Comparison of ENCODE assay signal across 12 cellular contexts in genomic region chr17:19125289-19125688, GRCh38. TPM values are rescaled to one million over a fixed set of nuclear protein-coding genes. Genes with fewer than 3 reads are reported as not detected.
DNase-seq lines count a peak whose midpoint lies in the region; ATAC-seq and TF ChIP-seq lines count a peak whose summit lies in the region.
"Not testable (repeated sequence)": the region's sequence is repeated elsewhere in the genome, so short reads cannot be mapped to it uniquely, and the experiment has no call there.
"Had no signal": no experiment of that assay in that cellular context is flagged by ENCODE, and none has a peak within 500 bp of the region (broad histone marks: within the 10 kb centered on the region; RNA-seq: fewer than 3 reads in every experiment).

No MANE protein-coding gene starts in this region.

- not testable (repeated sequence) for H3K9me2 ChIP-seq in DOHH2 (replicated peaks; ENCODE audit: control insufficient read depth, low read length)

- not testable (repeated sequence) for H3K4me3 Mint-ChIP-seq in CD14-positive monocyte; activated B cell treated with CpG ODN at 0.5 μM for 24 hours; activated naive CD8-positive, alpha-beta T cell treated with anti-CD3 and anti-CD28 coated beads for 36 hours; naive B cell

- H3K36me3 ChIP-seq in DOHH2 (ENCODE audit: control insufficient read depth, low read length) = not testable (repeated sequence)

- H4K20me1 ChIP-seq in DOHH2 (ENCODE audit: control insufficient read depth, insufficient read depth, low read depth, low read length) = not testable (repeated sequence)

- POLR2A ChIA-PET in activated B cell treated with CpG ODN at 0.5 μM for 24 hours (lab: Charles Lee) = not testable (repeated sequence)

- not testable (repeated sequence) for H3K36me3 Mint-ChIP-seq in CD14-positive monocyte; activated B cell treated with CpG ODN at 0.5 μM for 24 hours (ENCODE audit: low read depth); activated naive CD8-positive, alpha-beta T cell treated with anti-CD3 and anti-CD28 coated beads for 36 hours; naive B cell

- H3K4me1 ChIP-seq in DOHH2 (ENCODE audit: control insufficient read depth, low read length) = not testable (repeated sequence)

- H3F3A ChIP-seq in DOHH2 (ENCODE audit: control insufficient read depth, insufficient read depth) = not testable (repeated sequence)

- ATAC-seq in activated B cell treated with CpG ODN at 0.5 μM for 24 hours (ENCODE audit: low read depth) = peak; percentile 59
- ATAC-seq in naive B cell (ENCODE audit: low read depth in 2 of 2) = peak; percentile 61 to 66

- H3K27me3 Mint-ChIP-seq in CD14-positive monocyte (ENCODE audit: low read depth in 3 of 3); activated B cell treated with CpG ODN at 0.5 μM for 24 hours; activated naive CD8-positive, alpha-beta T cell treated with anti-CD3 and anti-CD28 coated beads for 36 hours; naive B cell: not testable (repeated sequence)

- not testable (repeated sequence) for H3K9me3 ChIP-seq in DOHH2 (ENCODE audit: control insufficient read depth, insufficient read depth, low read length)

- CTCF ChIA-PET in activated B cell treated with CpG ODN at 0.5 μM for 24 hours (lab: Charles Lee) = not testable (repeated sequence)

- intact Hi-C loops in CD14-positive monocyte (cut with micrococcal nuclease); activated B cell treated with CpG ODN at 0.5 μM for 24 hours (cut with micrococcal nuclease): not testable (repeated sequence)

- not testable (repeated sequence) for TF ChIP-seq CTCF in CD14-positive monocyte (IDR thresholded peaks at IDR 0.05); DOHH2 (IDR thresholded peaks at IDR 0.05; ENCODE audit: low read depth, low read length, poor library complexity, severe bottlenecking); activated B cell treated with CpG ODN at 0.5 μM for 24 hours (IDR thresholded peaks at IDR 0.05)

- DNase-seq in CD14-positive monocyte (ENCODE audit: low spot score) (peak; percentile 3), activated B cell treated with CpG ODN at 0.5 μM for 24 hours (peak; percentile 14)
- peak; percentile 1 for DNase-seq in activated naive CD8-positive, alpha-beta T cell treated with anti-CD3 and anti-CD28 coated beads for 36 hours
- DNase-seq in naive B cell = not testable (repeated sequence)

- not testable (repeated sequence) for H3K9me3 Mint-ChIP-seq in CD14-positive monocyte; activated B cell treated with CpG ODN at 0.5 μM for 24 hours; activated naive CD8-positive, alpha-beta T cell treated with anti-CD3 and anti-CD28 coated beads for 36 hours; naive B cell

- H3K27ac Mint-ChIP-seq in CD14-positive monocyte; activated B cell treated with CpG ODN at 0.5 μM for 24 hours; activated naive CD8-positive, alpha-beta T cell treated with anti-CD3 and anti-CD28 coated beads for 36 hours; naive B cell: not testable (repeated sequence)

- peak overlapping the region; percentile 36; the same call in 1 of the 2 replicates for H3K4me2 ChIP-seq in DOHH2 (ENCODE audit: low read length)

- not testable (repeated sequence) for H3K4me1 Mint-ChIP-seq in CD14-positive monocyte; activated B cell treated with CpG ODN at 0.5 μM for 24 hours; activated naive CD8-positive, alpha-beta T cell treated with anti-CD3 and anti-CD28 coated beads for 36 hours; naive B cell

- H3K4me3 ChIP-seq in DOHH2 (ENCODE audit: low read length) = not testable (repeated sequence)

- not testable (repeated sequence) for H3K27me3 ChIP-seq in DOHH2 (ENCODE audit: control insufficient read depth, low read length)

- H3K27ac ChIP-seq in DOHH2 (ENCODE audit: low read depth, low read length) = peak overlapping the region; percentile 57

- not testable (repeated sequence) for H3K79me2 ChIP-seq in DOHH2 (ENCODE audit: control insufficient read depth, low read length)

RNA-seq across cellular contexts. Expression of gene GRAPL, which starts 2.1 kb away (rescaled TPM):
- polyA plus RNA-seq in CD14-positive monocyte (under 1 TPM in 1 of 2 donors, not detected in 1; 0.56 TPM), naive B cell (ENCODE audit: low read depth in 6 of 6) (1 to 10 TPM in 5 of 6 donors, not detected in 1; 3.5 to 7.2 (median 4.4) TPM)
- total RNA-seq in activated B cell treated with CpG ODN at 0.5 μM for 24 hours = 54.5 and 59.0 TPM in 2 replicates
- 1 to 10 TPM; 3.1 to 3.5 TPM for total RNA-seq in activated naive CD8-positive, alpha-beta T cell treated with anti-CD3 and anti-CD28 coated beads for 36 hours
- total RNA-seq: A172, A673, Caco-2, Daoy, G401, H4 had no signal
- polyA plus RNA-seq: GM23338 had no signal

Comparison
In these comparisons a context has a peak if more than half of its experiments do, and no peak if none do; other contexts are left out.
1. RNA of gene GRAPL, which starts 2.1 kb away (total RNA-seq): 54.5 to 59.0 TPM in activated B cell treated with CpG ODN at 0.5 μM for 24 hours; 3.1 to 3.5 TPM in activated naive CD8-positive, alpha-beta T cell treated with anti-CD3 and anti-CD28 coated beads for 36 hours; every median in the first group is over 10 times any median in the second.